In genomic region chr17:39634384-39634871, GRCh38 we compare ENCODE assay signal across 9 cellular contexts. TPM values are rescaled to one million over a fixed set of nuclear protein-coding genes. Genes with fewer than 3 reads are reported as not detected.
DNase-seq lines count a peak whose midpoint lies in the region; ATAC-seq, FAIRE-seq and TF ChIP-seq lines count a peak whose summit lies in the region.
"Had no signal": no experiment of that assay in that cellular context is flagged by ENCODE, and none has a peak within 500 bp of the region (broad histone marks: within the 10 kb centered on the region; RNA-seq: fewer than 3 reads in every experiment).

No MANE protein-coding gene starts in this region.

- WGBS in GM12878 (ENCODE audit: insufficient coverage, insufficient replicate concordance, low lambda C conversion rate, missing lambda C conversion rate) = 47% methylated on average over 2 of the region's 2 CpGs

- peaks cover 3% of the 10 kb centered on the region; the same call in 1 of the 2 replicates for H4K20me1 ChIP-seq in GM12878 (ENCODE audit: control insufficient read depth, insufficient read depth)

- no peak overlapping the region for H3K9ac ChIP-seq in GM12878 (ENCODE audit: control insufficient read depth, insufficient read depth, low read length)

- POLR2A ChIA-PET in AG04450 (lab: Yijun Ruan, JAX) = interaction anchor here (1.3 kb wide), 1 partner anchor 96 kb away, joined by 6 read pairs; the partner anchor contains the start of gene MIEN1
- POLR2A ChIA-PET in GM12878 (lab: Charles Lee) = interaction anchor here (1.3 kb wide), 1 partner anchor 42 kb away, joined by 3 read pairs; no protein-coding TSS in a partner anchor

- ATAC-seq in GM12878 (no peak), left lung (no peak), HG02588 (IDR thresholded peaks at IDR 0.05; ENCODE audit: unreplicated experiment) (no peak), GM18909 (IDR thresholded peaks at IDR 0.05; ENCODE audit: poor library complexity, unreplicated experiment) (no peak), HG03175 (IDR thresholded peaks at IDR 0.05; ENCODE audit: unreplicated experiment) (no peak)

- H2AFZ ChIP-seq in GM12878 (ENCODE audit: control insufficient read depth, low read depth, low read length) = no peak overlapping the region; the same call in 1 of the 2 replicates

- peaks cover 23% of the 10 kb centered on the region for H3K79me2 ChIP-seq in GM12878 (ENCODE audit: control insufficient read depth, insufficient read depth, low read length)

- peak; percentile 86 for FAIRE-seq in GM12878 (lab: Jason Lieb, UNC)

- RAD21 ChIA-PET in GM12878 (lab: Charles Lee; ENCODE audit: unreplicated experiment) = interaction anchor here (0.8 to 3.4 kb wide), 2 partner anchors 12 to 120 kb away, joined by 3 to 20 read pairs; no protein-coding TSS in a partner anchor

- TF ChIP-seq RAD21 in GM12878 (IDR thresholded peaks at IDR 0.05; ENCODE audit: insufficient read depth, low read depth, low read length) = no peak

- peaks cover 28% of the 10 kb centered on the region for H3K27me3 ChIP-seq in AG04450 (ENCODE audit: control insufficient read depth, insufficient read depth, low read length)
- H3K27me3 ChIP-seq in GM12878 (replicated peaks in 1 of 2; ENCODE audit: control insufficient read depth in 2 of 2, insufficient read depth in 2 of 2, low read length in 1 of 2) = no peaks in the 10 kb centered on the region
- peaks cover 0 to 13% of the 10 kb centered on the region in 2 donors for H3K27me3 ChIP-seq in left lung

- H3K4me3 ChIP-seq in AG04450 (ENCODE audit: low read depth, low read length) (no peak overlapping the region), GM12878 (no peak overlapping the region), left lung (no peak overlapping the region)

- no peak for TF ChIP-seq EP300 in GM12878 (IDR thresholded peaks at IDR 0.05; ENCODE audit: borderline replicate concordance in 1 of 2, control insufficient read depth in 1 of 2, low read depth in 2 of 2, low read length in 2 of 2)

- in situ Hi-C loops in GM12878 (cut with MboI) = no loop called here

- CTCF ChIA-PET in AG04450 (lab: Charles Lee) (interaction anchor here (0.6 to 5.4 kb wide), 20 partner anchors 12 to 131 kb away, joined by 3 to 114 read pairs (median 4); partner anchors contain the start of gene TCAP), GM12878 (lab: Yijun Ruan, JAX) (interaction anchor here (0.6 to 15.5 kb wide), 22 partner anchors 10 to 659 kb away, joined by 3 to 225 read pairs (median 4); partner anchors contain the start of genes IKZF3, MIEN1, PGAP3 and TCAP)

- DNase-seq in AG04450 (ENCODE audit: low read depth, low spot score) (no peak), EL (peak; percentile 55), NCI-H1694 treated with DMSO at 0.1 percent for 48 hours (lab: John Stamatoyannopoulos, UW) (peak; percentile 67), GM12878 (ENCODE audit: low read depth, low spot score) (no peak), left lung (no peak)

- no peak overlapping the region for H3K27ac ChIP-seq in AG04450 (ENCODE audit: low read depth, low read length)
- H3K27ac ChIP-seq in GM12878 (ENCODE audit: control insufficient read depth, insufficient read depth) = no peak overlapping the region
- H3K27ac ChIP-seq in left lung = no peak overlapping the region

- H3K9me3 ChIP-seq in AG04450 (ENCODE audit: control insufficient read depth, insufficient read depth, low read length) = no peaks in the 10 kb centered on the region
- H3K9me3 ChIP-seq in GM12878 (replicated peaks; ENCODE audit: control insufficient read depth, insufficient read depth, low read length) = no peaks in the 10 kb centered on the region
- H3K9me3 ChIP-seq in left lung = no peaks in the 10 kb centered on the region

- TF ChIP-seq POLR2A in GM12878 (IDR thresholded peaks at IDR 0.05; ENCODE audit: low read depth, low read length) = no peak

- no TSS peak for BruUV-seq in GM12878 (replicated peaks; lab: Mats Ljungman, UMichigan)

- intact Hi-C loops in GM12878 (cut with micrococcal nuclease; ENCODE audit: unreplicated experiment) = no loop called here
- intact Hi-C loops in left lung (cut with DNase I) = loop anchor here in 1 of 2 donors (10.0 kb wide), 1 partner anchor 100 kb away; the partner anchor contains the start of genes GRB7 and MIEN1

- no peak overlapping the region for H3K4me2 ChIP-seq in GM12878 (ENCODE audit: control insufficient read depth, insufficient read depth)

- H3K4me1 ChIP-seq in GM12878 (ENCODE audit: control insufficient read depth, insufficient read depth, low read length) (peaks cover 17% of the 10 kb centered on the region), left lung (peaks cover 7 to 64% of the 10 kb centered on the region in 2 donors)

- TF ChIP-seq CTCF in AG04450 (IDR thresholded peaks at IDR 0.05; ENCODE audit: low read depth, low read length) (peak; percentile 77), GM12878 (IDR thresholded peaks at IDR 0.05 in 2 of 3, conservative IDR thresholded peaks at IDR 0.05 in 1 of 3; ENCODE audit: control insufficient read depth in 2 of 3, extremely low read depth in 1 of 3, insufficient read depth in 1 of 3, low read depth in 3 of 3, low read length in 3 of 3) (peak; percentile 50 to 76 (median 62)), left lung (IDR thresholded peaks at IDR 0.05) (peak; percentile 58 to 70)

- SMC1A ChIA-PET in GM12878 (lab: Charles Lee; ENCODE audit: uncharacterized antibody, unreplicated experiment) = interaction anchor here (0.6 to 2.9 kb wide), 5 partner anchors 11 to 41 kb away, joined by 3 to 10 read pairs (median 3); partner anchors contain the start of gene PNMT

- no peaks in the 10 kb centered on the region for H3K36me3 ChIP-seq in GM12878 (ENCODE audit: control insufficient read depth in 2 of 2, insufficient read depth in 2 of 2, low read length in 1 of 2)
- H3K36me3 ChIP-seq in left lung = no peaks in the 10 kb centered on the region

RNA-seq across cellular contexts. Expression of gene STARD3, which starts 2.5 kb away (rescaled TPM):
- polyA plus RNA-seq in AG04450 (2011; rRNA removed) (43.3 and 44.7 TPM in 2 replicates), GM12878 (2011; rRNA removed) (34.0 and 57.7 TPM in 2 replicates), GM12878 (2014; fragmentation: Illumina TruSeq; extraction: Trizol) (17.7 and 24.8 TPM in 2 replicates), GM12878 (2014; fragmentation: Nextera tagmentation; extraction: Ambion mirVana) (1 to 10 TPM in 1 of 2 experiments, under 1 TPM in 1; 0.08 to 1.4 TPM), GM12878 (2014; rRNA removed) (41.0 and 62.7 TPM in 2 replicates), GM12878 (2016; fragmentation: Nextera tagmentation; extraction: Ambion mirVana) (10 to 100 TPM; 30.2 to 38.8 TPM)
- 47.5 and 58.2 TPM in 2 replicates for polyA minus RNA-seq in AG04450 (2011; rRNA and poly(A)+ RNA removed)
- total RNA-seq in GM12878 (2013; cell fraction: nucleolus; rRNA removed) = 48.2 and 60.1 TPM in 2 replicates
- total RNA-seq in GM12878 (2014; rRNA removed) (16.4 and 21.5 TPM in 2 replicates), GM12878 (2014; rRNA removed; fragmentation: Illumina TruSeq; extraction: Trizol) (14.3 and 15.8 TPM in 2 replicates), GM12878 (2021) (46.3 and 48.2 TPM in 2 replicates), left lung (10 to 100 TPM; 57.2 to 66.1 TPM)
- 19.2 TPM for polyA plus RNA-seq in GM12878 (2011; ENCODE audit: low read depth)
- polyA plus RNA-seq in GM12878 (2011; cell fraction: cytosol; rRNA removed) = 65.6 and 91.8 TPM in 2 replicates
- polyA plus RNA-seq in GM12878 (2011; cell fraction: nucleus; rRNA removed) = 250 and 312 TPM in 2 replicates
- polyA plus RNA-seq in GM12878 (2012) = 37.5 and 41.9 TPM in 2 replicates
- 72.9 and 96.0 TPM in 2 replicates for polyA minus RNA-seq in GM12878 (2011; rRNA and poly(A)+ RNA removed)
- 24.6 and 26.1 TPM in 2 replicates for polyA minus RNA-seq in GM12878 (2011; cell fraction: cytosol; rRNA and poly(A)+ RNA removed)
- polyA minus RNA-seq in GM12878 (2011; cell fraction: nucleus; rRNA and poly(A)+ RNA removed) = 58.8 and 76.0 TPM in 2 replicates

RNA-seq across cellular contexts. Expression of gene PPP1R1B, which starts 7.7 kb away (rescaled TPM):
- polyA plus RNA-seq in AG04450 (2011; rRNA removed) (not detected in 2 replicates), GM12878 (2011; rRNA removed) (0.08 and 0.10 TPM in 2 replicates), GM12878 (2014; fragmentation: Illumina TruSeq; extraction: Trizol) (not detected in 2 replicates), GM12878 (2014; fragmentation: Nextera tagmentation; extraction: Ambion mirVana) (not detected), GM12878 (2014; rRNA removed) (not detected in 2 replicates), GM12878 (2016; fragmentation: Nextera tagmentation; extraction: Ambion mirVana) (not detected)
- not detected in 2 replicates for polyA minus RNA-seq in AG04450 (2011; rRNA and poly(A)+ RNA removed)
- total RNA-seq in GM12878 (2013; cell fraction: nucleolus; rRNA removed) = not detected in 2 replicates
- total RNA-seq in GM12878 (2014; rRNA removed) (not detected in 2 replicates), GM12878 (2014; rRNA removed; fragmentation: Illumina TruSeq; extraction: Trizol) (not detected in 2 replicates), GM12878 (2021) (not detected in 2 replicates), left lung (10 to 100 TPM; 10.6 to 29.7 TPM)
- polyA plus RNA-seq in GM12878 (2011; ENCODE audit: low read depth) = not detected
- 0.15 and 0.24 TPM in 2 replicates for polyA plus RNA-seq in GM12878 (2011; cell fraction: cytosol; rRNA removed)
- polyA plus RNA-seq in GM12878 (2011; cell fraction: nucleus; rRNA removed) = 0.10 TPM in 1 of 2 replicates, not detected in the other
- not detected in 2 replicates for polyA plus RNA-seq in GM12878 (2012)
- not detected in 2 replicates for polyA minus RNA-seq in GM12878 (2011; rRNA and poly(A)+ RNA removed)
- not detected in 2 replicates for polyA minus RNA-seq in GM12878 (2011; cell fraction: cytosol; rRNA and poly(A)+ RNA removed)
- polyA minus RNA-seq in GM12878 (2011; cell fraction: nucleus; rRNA and poly(A)+ RNA removed) = not detected in 2 replicates

RNA-seq across cellular contexts. Expression of gene NEUROD2, which starts 26.7 kb away (rescaled TPM):
- polyA plus RNA-seq in AG04450 (2011; rRNA removed) (not detected in 2 replicates), GM12878 (2011; rRNA removed) (not detected in 2 replicates), GM12878 (2014; fragmentation: Illumina TruSeq; extraction: Trizol) (not detected in 2 replicates), GM12878 (2014; fragmentation: Nextera tagmentation; extraction: Ambion mirVana) (not detected), GM12878 (2014; rRNA removed) (not detected in 2 replicates), GM12878 (2016; fragmentation: Nextera tagmentation; extraction: Ambion mirVana) (not detected)
- polyA minus RNA-seq in AG04450 (2011; rRNA and poly(A)+ RNA removed) = not detected in 2 replicates
- total RNA-seq in GM12878 (2013; cell fraction: nucleolus; rRNA removed) = not detected in 2 replicates
- total RNA-seq in GM12878 (2014; rRNA removed) (not detected in 2 replicates), GM12878 (2014; rRNA removed; fragmentation: Illumina TruSeq; extraction: Trizol) (not detected in 2 replicates), GM12878 (2021) (not detected in 2 replicates), left lung (not detected)
- not detected for polyA plus RNA-seq in GM12878 (2011; ENCODE audit: low read depth)
- not detected in 2 replicates for polyA plus RNA-seq in GM12878 (2011; cell fraction: cytosol; rRNA removed)
- polyA plus RNA-seq in GM12878 (2011; cell fraction: nucleus; rRNA removed) = not detected in 2 replicates
- polyA plus RNA-seq in GM12878 (2012) = 0.03 and 0.06 TPM in 2 replicates
- polyA minus RNA-seq in GM12878 (2011; rRNA and poly(A)+ RNA removed) = not detected in 2 replicates
- polyA minus RNA-seq in GM12878 (2011; cell fraction: cytosol; rRNA and poly(A)+ RNA removed) = not detected in 2 replicates
- not detected in 2 replicates for polyA minus RNA-seq in GM12878 (2011; cell fraction: nucleus; rRNA and poly(A)+ RNA removed)
- total RNA-seq: urinary bladder had no signal
- polyA plus RNA-seq: urinary bladder had no signal

RNA-seq across cellular contexts. Expression of gene TCAP, which starts 30.7 kb away (rescaled TPM):
- 0.09 and 0.12 TPM in 2 replicates for polyA plus RNA-seq in AG04450 (2011; rRNA removed)
- polyA minus RNA-seq in AG04450 (2011; rRNA and poly(A)+ RNA removed) = 0.28 and 0.39 TPM in 2 replicates
- 1.4 and 2.3 TPM in 2 replicates for total RNA-seq in GM12878 (2013; cell fraction: nucleolus; rRNA removed)
- 0.17 and 0.33 TPM in 2 replicates for total RNA-seq in GM12878 (2014; rRNA removed)
- 0.32 and 0.36 TPM in 2 replicates for total RNA-seq in GM12878 (2014; rRNA removed; fragmentation: Illumina TruSeq; extraction: Trizol)
- total RNA-seq in GM12878 (2021) = 0.69 and 0.95 TPM in 2 replicates
- 0.18 TPM for polyA plus RNA-seq in GM12878 (2011; ENCODE audit: low read depth)
- polyA plus RNA-seq in GM12878 (2011; rRNA removed) = 0.39 and 0.40 TPM in 2 replicates
- 0.25 and 0.33 TPM in 2 replicates for polyA plus RNA-seq in GM12878 (2011; cell fraction: cytosol; rRNA removed)
- polyA plus RNA-seq in GM12878 (2011; cell fraction: nucleus; rRNA removed) = 6.5 and 7.0 TPM in 2 replicates
- 0.45 and 0.47 TPM in 2 replicates for polyA plus RNA-seq in GM12878 (2012)
- 0.25 TPM in 1 of 2 replicates, not detected in the other for polyA plus RNA-seq in GM12878 (2014; fragmentation: Illumina TruSeq; extraction: Trizol)
- not detected for polyA plus RNA-seq in GM12878 (2014; fragmentation: Nextera tagmentation; extraction: Ambion mirVana)
- 0.76 and 1.0 TPM in 2 replicates for polyA plus RNA-seq in GM12878 (2014; rRNA removed)
- under 1 TPM in 1 of 2 experiments, not detected in 1; 0.18 TPM for polyA plus RNA-seq in GM12878 (2016; fragmentation: Nextera tagmentation; extraction: Ambion mirVana)
- polyA minus RNA-seq in GM12878 (2011; rRNA and poly(A)+ RNA removed) = 0.51 and 1.8 TPM in 2 replicates
- polyA minus RNA-seq in GM12878 (2011; cell fraction: cytosol; rRNA and poly(A)+ RNA removed) = not detected in 2 replicates
- 2.1 and 3.7 TPM in 2 replicates for polyA minus RNA-seq in GM12878 (2011; cell fraction: nucleus; rRNA and poly(A)+ RNA removed)
- total RNA-seq in left lung = 1 to 10 TPM; 2.0 to 2.6 TPM

RNA-seq across cellular contexts. Expression of gene PNMT, which starts 33.8 kb away (rescaled TPM):
- polyA plus RNA-seq in AG04450 (2011; rRNA removed) (not detected in 2 replicates), GM12878 (2011; rRNA removed) (not detected in 2 replicates), GM12878 (2014; fragmentation: Illumina TruSeq; extraction: Trizol) (not detected in 2 replicates), GM12878 (2014; fragmentation: Nextera tagmentation; extraction: Ambion mirVana) (not detected), GM12878 (2014; rRNA removed) (0.24 TPM in 1 of 2 replicates, not detected in the other), GM12878 (2016; fragmentation: Nextera tagmentation; extraction: Ambion mirVana) (not detected)
- polyA minus RNA-seq in AG04450 (2011; rRNA and poly(A)+ RNA removed) = not detected in 2 replicates
- total RNA-seq in GM12878 (2013; cell fraction: nucleolus; rRNA removed) = not detected in 2 replicates
- total RNA-seq in GM12878 (2014; rRNA removed) (not detected in 2 replicates), GM12878 (2014; rRNA removed; fragmentation: Illumina TruSeq; extraction: Trizol) (not detected in 2 replicates), GM12878 (2021) (not detected in 2 replicates), left lung (under 1 TPM; 0.38 to 0.58 TPM)
- not detected for polyA plus RNA-seq in GM12878 (2011; ENCODE audit: low read depth)
- polyA plus RNA-seq in GM12878 (2011; cell fraction: cytosol; rRNA removed) = not detected in 2 replicates
- 0.12 TPM in 1 of 2 replicates, not detected in the other for polyA plus RNA-seq in GM12878 (2011; cell fraction: nucleus; rRNA removed)
- polyA plus RNA-seq in GM12878 (2012) = not detected in 2 replicates
- not detected in 2 replicates for polyA minus RNA-seq in GM12878 (2011; rRNA and poly(A)+ RNA removed)
- not detected in 2 replicates for polyA minus RNA-seq in GM12878 (2011; cell fraction: cytosol; rRNA and poly(A)+ RNA removed)
- polyA minus RNA-seq in GM12878 (2011; cell fraction: nucleus; rRNA and poly(A)+ RNA removed) = not detected in 2 replicates
- total RNA-seq: urinary bladder had no signal

Comparison
In these comparisons a context has a peak if more than half of its experiments do, and no peak if none do; other contexts are left out.
1. DNase-seq: peak in EL (single experiment) and NCI-H1694 treated with DMSO at 0.1 percent for 48 hours (single experiment); none in AG04450 (single experiment), GM12878 (single experiment) and left lung (0 of 2).
2. RNA of gene PPP1R1B, which starts 7.7 kb away (total RNA-seq): 10.6 to 29.7 TPM in left lung; not detected in GM12878; every median in the first group is over 10 times any median in the second.
3. Peak in every context shown above with its lines, with median percentiles within 50 percentile points of each other: CTCF ChIP-seq.